In genomic region chr9:91714874-91715615, GRCh38 we compare ENCODE assay signal across 17 cellular contexts.
DNase-seq lines count a peak whose midpoint lies in the region; ATAC-seq, FAIRE-seq and TF ChIP-seq lines count a peak whose summit lies in the region.
"Had no signal": no experiment of that assay in that cellular context is flagged by ENCODE, and none has a peak within 500 bp of the region (broad histone marks: within the 10 kb centered on the region; RNA-seq: fewer than 3 reads in every experiment).

No MANE protein-coding gene starts in this region.

- BruUV-seq in GM12878 (replicated peaks; lab: Mats Ljungman, UMichigan) = no TSS peak

- H3K79me2 ChIP-seq in GM12878 (ENCODE audit: control insufficient read depth, insufficient read depth, low read length) = no peaks in the 10 kb centered on the region

- H3K4me3 Mint-ChIP-seq in mesothelial cell of epicardium (peak overlapping the region; percentile 27), type B pancreatic cell (peak overlapping the region; percentile 39)
- H3K4me3 Mint-ChIP-seq: CD4-positive, alpha-beta T cell; memory B cell had no signal

- WGBS in GM12878 (ENCODE audit: insufficient coverage, insufficient replicate concordance, low lambda C conversion rate, missing lambda C conversion rate) = 58% methylated on average over 14 of the region's 14 CpGs

- no peak overlapping the region for H3K27ac Mint-ChIP-seq in mesothelial cell of epicardium
- H3K27ac Mint-ChIP-seq in type B pancreatic cell = no peak overlapping the region
- H3K27ac Mint-ChIP-seq: CD4-positive, alpha-beta T cell; memory B cell had no signal

- no peak overlapping the region for H3K27ac ChIP-seq in GM12878 (ENCODE audit: control insufficient read depth, insufficient read depth)
- H3K27ac ChIP-seq: gastrocnemius medialis, HL-60, right lobe of liver, thoracic aorta had no signal

- H3K36me3 ChIP-seq in GM12878 (ENCODE audit: control insufficient read depth in 2 of 2, insufficient read depth in 2 of 2, low read length in 1 of 2) = no peaks in the 10 kb centered on the region
- H3K36me3 ChIP-seq: gastrocnemius medialis, right lobe of liver, thoracic aorta had no signal

- no peak for TF ChIP-seq CTCF in GM12878 (IDR thresholded peaks at IDR 0.05 in 2 of 3, conservative IDR thresholded peaks at IDR 0.05 in 1 of 3; ENCODE audit: control insufficient read depth in 2 of 3, extremely low read depth in 1 of 3, insufficient read depth in 1 of 3, low read depth in 3 of 3, low read length in 3 of 3)
- no peak for TF ChIP-seq CTCF in mesothelial cell of epicardium (IDR thresholded peaks at IDR 0.05; ENCODE audit: unreplicated experiment)
- TF ChIP-seq CTCF in type B pancreatic cell (conservative IDR thresholded peaks at IDR 0.05) = no peak

- peaks cover 7% of the 10 kb centered on the region for H3K4me1 Mint-ChIP-seq in mesothelial cell of epicardium
- H3K4me1 Mint-ChIP-seq in type B pancreatic cell (ENCODE audit: unreplicated experiment) = peaks cover 4% of the 10 kb centered on the region

- RAD21 ChIA-PET in GM12878 (lab: Charles Lee; ENCODE audit: unreplicated experiment) = interaction anchor here (0.6 to 0.7 kb wide), 2 partner anchors 104 to 802 kb away, joined by 3 to 4 read pairs; no protein-coding TSS in a partner anchor

- no peak overlapping the region for H3K9ac ChIP-seq in GM12878 (ENCODE audit: control insufficient read depth, insufficient read depth, low read length)

- DNase-seq in DMS53 (lab: John Stamatoyannopoulos, UW) (peak; percentile 20), DMS53 treated with DMSO at 0.1 percent for 48 hours (lab: John Stamatoyannopoulos, UW; ENCODE audit: unreplicated experiment) (no peak), GM12878 (ENCODE audit: low read depth, low spot score) (no peak), mesothelial cell of epicardium (ENCODE audit: low spot score in 2 of 2, unreplicated experiment in 2 of 2) (no peak), type B pancreatic cell (ENCODE audit: extremely low spot score, unreplicated experiment) (no peak), SW 1271 (lab: John Stamatoyannopoulos, UW) (no peak)
- DNase-seq: CD4-positive, alpha-beta T cell; cerebellar nuclear complex; gastrocnemius medialis; NCI-H2081 treated with DMSO at 0.1 percent for 48 hours; stimulated activated CD4-positive, alpha-beta T cell treated with anti-CD3 and anti-CD28 coated beads, Interleukin-2, amount 100 ng/mL, for 48 hours had no signal

- H2AFZ ChIP-seq in GM12878 (ENCODE audit: control insufficient read depth, low read depth, low read length) = no peak overlapping the region

- TF ChIP-seq RAD21 in GM12878 (IDR thresholded peaks at IDR 0.05; ENCODE audit: insufficient read depth, low read depth, low read length) = no peak

- peaks cover 15% of the 10 kb centered on the region for H3K4me1 ChIP-seq in GM12878 (ENCODE audit: control insufficient read depth, insufficient read depth, low read length)
- H3K4me1 ChIP-seq: gastrocnemius medialis, right lobe of liver had no signal

- no peaks in the 10 kb centered on the region for H3K27me3 Mint-ChIP-seq in mesothelial cell of epicardium (ENCODE audit: low read depth)
- no peaks in the 10 kb centered on the region for H3K27me3 Mint-ChIP-seq in type B pancreatic cell

- H3K36me3 Mint-ChIP-seq in mesothelial cell of epicardium (no peaks in the 10 kb centered on the region), type B pancreatic cell (no peaks in the 10 kb centered on the region)

- FAIRE-seq in GM12878 (lab: Jason Lieb, UNC) = no peak

- peak; percentile 58 for ATAC-seq in GM12878
- no peak for ATAC-seq in HG02678 (IDR thresholded peaks at IDR 0.05; ENCODE audit: unreplicated experiment)
- no peak for ATAC-seq in HG03108 (IDR thresholded peaks at IDR 0.05; ENCODE audit: unreplicated experiment)
- ATAC-seq: gastrocnemius medialis had no signal

- H4K20me1 ChIP-seq in GM12878 (ENCODE audit: control insufficient read depth, insufficient read depth) = no peaks in the 10 kb centered on the region

- TF ChIP-seq EP300 in GM12878 (IDR thresholded peaks at IDR 0.05; ENCODE audit: borderline replicate concordance in 1 of 2, control insufficient read depth in 1 of 2, low read depth in 2 of 2, low read length in 2 of 2) = peak; percentile 42 to 87; a peak in 3 of 4 replicates

- intact Hi-C loops in GM12878 (cut with micrococcal nuclease; ENCODE audit: unreplicated experiment) = no loop called here

- H3K4me3 ChIP-seq in GM12878 = no peak overlapping the region

- CTCF ChIA-PET in GM12878 (lab: Yijun Ruan, JAX) = no interaction called here

- peaks cover 2% of the 10 kb centered on the region; the same call in 2 of the 3 replicates for H3K9me3 ChIP-seq in GM12878 (replicated peaks; ENCODE audit: control insufficient read depth, insufficient read depth, low read length)
- H3K9me3 ChIP-seq: gastrocnemius medialis, right lobe of liver, thoracic aorta had no signal

- TF ChIP-seq POLR2A in GM12878 (IDR thresholded peaks at IDR 0.05; ENCODE audit: low read depth, low read length) = no peak

- SMC1A ChIA-PET in GM12878 (lab: Charles Lee; ENCODE audit: uncharacterized antibody, unreplicated experiment) = no interaction called here

- H3K4me2 ChIP-seq in GM12878 (ENCODE audit: control insufficient read depth, insufficient read depth) = peak overlapping the region; percentile 61; the same call in 1 of the 2 replicates

- peaks cover 0 to 3% of the 10 kb centered on the region in 2 experiments; a peak in 2 of 4 replicates for H3K27me3 ChIP-seq in GM12878 (replicated peaks in 1 of 2; ENCODE audit: control insufficient read depth in 2 of 2, insufficient read depth in 2 of 2, low read length in 1 of 2)

- POLR2A ChIA-PET in GM12878 (lab: Charles Lee) = no interaction called here

- H3K9me3 Mint-ChIP-seq in mesothelial cell of epicardium = peaks cover 7% of the 10 kb centered on the region
- peaks cover 7% of the 10 kb centered on the region for H3K9me3 Mint-ChIP-seq in type B pancreatic cell

- in situ Hi-C loops in GM12878 (cut with MboI) = no loop called here

TF ChIP-seq in GM12878, 131 proteins besides CTCF, POLR2A, EP300 and RAD21:
- peak; percentile 28; the same call in 1 of the 2 replicates for TF ChIP-seq TCF12 (IDR thresholded peaks at IDR 0.05; ENCODE audit: low read depth, low read length)
- TF ChIP-seq CREB1 (IDR thresholded peaks at IDR 0.05; ENCODE audit: low read depth) = no peak
- peak; percentile 41 for TF ChIP-seq MEF2B (IDR thresholded peaks at IDR 0.05; ENCODE audit: partially characterized antibody, poor library complexity, severe bottlenecking)
- TF ChIP-seq BCL11A (IDR thresholded peaks at IDR 0.05; ENCODE audit: low read depth, low read length) = peak; percentile 62; the same call in 1 of the 2 replicates
- TF ChIP-seq IKZF2 (IDR thresholded peaks at IDR 0.05) = peak in 1 of 2 experiments; percentile 33; a peak in 1 of 4 replicates
- TF ChIP-seq SPI1 (IDR thresholded peaks at IDR 0.05; ENCODE audit: borderline replicate concordance, insufficient read depth, low read depth, low read length) = peak; percentile 34; the same call in 1 of the 2 replicates
- no peak for TF ChIP-seq JUND (IDR thresholded peaks at IDR 0.05; ENCODE audit: low read depth, low read length)
- peak; percentile 31; the same call in 1 of the 2 replicates for TF ChIP-seq CHD2 (IDR thresholded peaks at IDR 0.05; ENCODE audit: borderline replicate concordance, low read depth, low read length)
- peak; percentile 36; the same call in 1 of the 2 replicates for TF ChIP-seq PAX5 (IDR thresholded peaks at IDR 0.05; ENCODE audit: borderline replicate concordance, low read depth, low read length)
- 0 out of 2 replicates have a peak, but pooled peaks have one; percentile 16 for TF ChIP-seq RELB (IDR thresholded peaks at IDR 0.05; ENCODE audit: low read depth)
- peak; percentile 51; the same call in 1 of the 2 replicates for TF ChIP-seq ZNF384 (IDR thresholded peaks at IDR 0.05; ENCODE audit: borderline replicate concordance, low read depth, low read length)
- TF ChIP-seq TARDBP (IDR thresholded peaks at IDR 0.05; ENCODE audit: borderline replicate concordance) = no peak
- peak; percentile 39; the same call in 1 of the 2 replicates for TF ChIP-seq MXI1 (IDR thresholded peaks at IDR 0.05; ENCODE audit: low read depth, low read length)
- TF ChIP-seq MTA2 (IDR thresholded peaks at IDR 0.05; ENCODE audit: low read depth) = peak; percentile 57; the same call in 1 of the 2 replicates
